ENCODE assay signal across 24 cellular contexts in genomic region chr9:3321186-3321585, GRCh38.
DNase-seq lines count a peak whose midpoint lies in the region; ATAC-seq and TF ChIP-seq lines count a peak whose summit lies in the region.
"Had no signal": no experiment of that assay in that cellular context is flagged by ENCODE, and none has a peak within 500 bp of the region (broad histone marks: within the 10 kb centered on the region; RNA-seq: fewer than 3 reads in every experiment).

No MANE protein-coding gene starts in this region.

- H3K36me3 ChIP-seq in H7 (replicated peaks; ENCODE audit: control insufficient read depth, insufficient read depth, low read length): no peaks in the 10 kb centered on the region
- H3K36me3 ChIP-seq: BE2C, BLaER1 had no signal

- DNase-seq in dermis microvascular lymphatic vessel endothelial cell (ENCODE audit: low read depth in 2 of 2) (peak; percentile 79 to 85), glomerular endothelial cell (ENCODE audit: extremely low read depth, low read depth, low spot score) (peak; percentile 87), pulmonary artery endothelial cell (ENCODE audit: low read depth, low spot score) (peak; percentile 75), AG08396 (ENCODE audit: low spot score) (no peak), H7 (no peak)
- DNase-seq: BE2C; C1 segment of cervical spinal cord; CD4-positive, alpha-beta memory T cell; CD4-positive, CD25-positive, alpha-beta regulatory T cell; CD8-positive, alpha-beta memory T cell; COR-L47; DMS 273 treated with DMSO at 0.1 percent for 48 hours; DMS153; DMS53; DMS79; DND-41; EL; GDM1 had no signal

- H3K4me3 ChIP-seq in H7 (ENCODE audit: insufficient read depth, low read depth, low read length): no peak overlapping the region
- H3K4me3 ChIP-seq: A549, BLaER1, GM12878 had no signal

- no peak for ATAC-seq in GM21717 (IDR thresholded peaks at IDR 0.05; ENCODE audit: unreplicated experiment)
- ATAC-seq: A549, GM12878 had no signal

- no peak for TF ChIP-seq CTCF in VCaP (conservative IDR thresholded peaks at IDR 0.05)

- H3K27ac ChIP-seq in VCaP: peak overlapping the region; percentile 86; the same call in 1 of the 2 replicates
- H3K27ac ChIP-seq: 22Rv1, A549, BLaER1 had no signal

- no peaks in the 10 kb centered on the region for H3K27me3 ChIP-seq in H7 (ENCODE audit: control insufficient read depth, insufficient read depth, low read length)
- H3K27me3 ChIP-seq: BE2C, BLaER1 had no signal

Comparison
In these comparisons a context has a peak if more than half of its experiments do, and no peak if none do; other contexts are left out.
1. DNase-seq: peak in dermis microvascular lymphatic vessel endothelial cell (2 of 2), glomerular endothelial cell (single experiment) and pulmonary artery endothelial cell (single experiment); none in AG08396 (single experiment) and H7 (single experiment).